In genomic region chr14:74945852-74946658, GRCh38 we compare ENCODE assay signal across 8 cellular contexts. TPM values are rescaled to one million over a fixed set of nuclear protein-coding genes. Genes with fewer than 3 reads are reported as not detected.
DNase-seq lines count a peak whose midpoint lies in the region; ATAC-seq and TF ChIP-seq lines count a peak whose summit lies in the region.

No MANE protein-coding gene starts in this region.

- H3K36me3 Mint-ChIP-seq in endodermal cell (ENCODE audit: low read depth) = no peaks in the 10 kb centered on the region

- TF ChIP-seq CTCF in endodermal cell (conservative IDR thresholded peaks at IDR 0.05) = peak; percentile 95

- no peaks in the 10 kb centered on the region for H3K27me3 Mint-ChIP-seq in endodermal cell (ENCODE audit: insufficient read depth)

- H3K9me3 ChIP-seq in endodermal cell (ENCODE audit: control insufficient read depth, low read length) = no peaks in the 10 kb centered on the region

- no peak overlapping the region for H3K4me3 Mint-ChIP-seq in endodermal cell

- DNase-seq in D341Med (ENCODE audit: low spot score) (peak; percentile 92), NOMO-1 treated with DMSO at 0.1 percent for 48 hours (lab: John Stamatoyannopoulos, UW; ENCODE audit: unreplicated experiment) (peak; percentile 62), endodermal cell (peak; percentile 95), mucosa of gallbladder (ENCODE audit: low spot score) (peak; percentile 74)
- DNase-seq in activated CD8-positive, alpha-beta memory T cell treated with anti-CD3 and anti-CD28 coated beads for 48 hours (ENCODE audit: low read depth in 2 of 3, low spot score in 2 of 3) = peak in 2 of 3 experiments; percentile 44 to 65
- DNase-seq in stimulated activated CD8-positive, alpha-beta memory T cell treated with anti-CD3 and anti-CD28 coated beads, Interleukin-7, amount 100 ng/mL, for 1 hour (ENCODE audit: low read depth in 2 of 2) = peak; percentile 34 to 59

- 58 to 80% methylated on average over 4 to 17 of the region's 17 CpGs for WGBS in endodermal cell (ENCODE audit: insufficient coverage in 1 of 2, insufficient read length in 1 of 2), 2 experiments

- no peak overlapping the region for H3K4me3 ChIP-seq in endodermal cell (ENCODE audit: low read length)

- H3K4me1 Mint-ChIP-seq in endodermal cell = peaks cover 21% of the 10 kb centered on the region

- no peaks in the 10 kb centered on the region for H3K9me3 Mint-ChIP-seq in endodermal cell

- ATAC-seq in HG03159 (IDR thresholded peaks at IDR 0.05; ENCODE audit: unreplicated experiment) (peak; percentile 49), GM18861 (IDR thresholded peaks at IDR 0.05; ENCODE audit: unreplicated experiment) (no peak)

- no peak overlapping the region for H3K27ac ChIP-seq in endodermal cell (ENCODE audit: low read depth, low read length)

- H3K36me3 ChIP-seq in endodermal cell (ENCODE audit: control insufficient read depth, insufficient read depth, low read length) = no peaks in the 10 kb centered on the region

- H3K27me3 ChIP-seq in endodermal cell (ENCODE audit: control insufficient read depth, insufficient read depth, low read length, poor library complexity, severe bottlenecking) = no peaks in the 10 kb centered on the region

- H3K27ac Mint-ChIP-seq in endodermal cell = no peak overlapping the region

- H3K9ac ChIP-seq in endodermal cell (ENCODE audit: extremely low read depth, low read length, poor library complexity, severe bottlenecking) = no peak overlapping the region

- H3K4me1 ChIP-seq in endodermal cell (ENCODE audit: control insufficient read depth, insufficient read depth, low read length) = peaks cover 5% of the 10 kb centered on the region

RNA-seq across cellular contexts. Expression of gene PGF, which starts 9.3 kb away (rescaled TPM):
- 1 to 10 TPM; 5.0 to 7.6 TPM for total RNA-seq in endodermal cell
- polyA plus RNA-seq in endodermal cell (2013, experiment 1 of 2) = 6.4 TPM
- 6.2 TPM for polyA plus RNA-seq in endodermal cell (2013, experiment 2 of 2)
- total RNA-seq in mucosa of gallbladder = 4.6 TPM

RNA-seq across cellular contexts. Expression of gene RPS6KL1, which starts 23.0 kb away (rescaled TPM):
- total RNA-seq in endodermal cell (10 to 100 TPM in 1 of 2 donors, 1 to 10 TPM in 1; 4.4 to 10.4 TPM), mucosa of gallbladder (18.6 TPM)
- 9.9 TPM for polyA plus RNA-seq in endodermal cell (2013, experiment 1 of 2)
- 8.9 TPM for polyA plus RNA-seq in endodermal cell (2013, experiment 2 of 2)

RNA-seq across cellular contexts. Expression of gene EIF2B2, which starts 56.7 kb away (rescaled TPM):
- total RNA-seq in endodermal cell (10 to 100 TPM; 35.0 to 41.6 TPM), mucosa of gallbladder (51.7 TPM)
- polyA plus RNA-seq in endodermal cell (2013, experiment 1 of 2) = 47.8 TPM
- polyA plus RNA-seq in endodermal cell (2013, experiment 2 of 2) = 43.8 TPM
